8 cellular contexts compared by ENCODE assay signal in the genomic region with DNA sequence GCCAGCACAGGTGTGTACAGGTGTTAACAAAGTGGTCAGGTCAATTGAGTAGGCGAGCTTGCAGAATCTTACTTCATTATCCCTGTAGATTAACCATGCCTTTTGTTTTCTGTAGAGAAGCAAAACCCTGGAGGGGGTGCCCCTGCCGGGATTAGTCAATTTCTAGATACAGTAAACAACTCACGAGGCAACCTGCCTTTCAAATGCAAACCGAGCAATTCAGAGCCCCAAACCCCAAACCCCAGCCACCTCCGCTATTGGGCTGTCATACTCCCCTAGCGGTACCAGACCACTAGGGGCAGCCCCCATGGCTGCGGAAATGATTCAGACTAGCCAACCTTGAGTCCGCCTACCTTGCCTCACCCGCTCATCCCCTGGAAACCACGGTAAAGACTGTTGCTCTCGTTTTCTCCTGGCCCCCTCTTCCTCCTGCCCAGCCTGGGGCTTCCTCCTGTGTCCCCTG.
A peak's percentile ranks its signal among the peaks of the same experiment; 100 is the strongest.
DNase-seq lines count a peak whose midpoint lies in the region; ATAC-seq, FAIRE-seq and TF ChIP-seq lines count a peak whose summit lies in the region.

No MANE protein-coding gene starts in this region.

- H2AK5ac ChIP-seq in H1 (ENCODE audit: low read depth, low read length) (no peak overlapping the region), trophoblast cell (ENCODE audit: low read length) (no peak overlapping the region)

- ATAC-seq in GM18858 (IDR thresholded peaks at IDR 0.05; ENCODE audit: unreplicated experiment) (peak; percentile 98), HG02852 (IDR thresholded peaks at IDR 0.05; ENCODE audit: unreplicated experiment) (peak; percentile 98)

- H3K18ac ChIP-seq in H1 (ENCODE audit: extremely low read depth, low read length) (peak overlapping the region; percentile 80; the same call in 1 of the 2 replicates), trophoblast cell (ENCODE audit: low read length) (no peak overlapping the region)

- TF ChIP-seq POLR2A in H1 (IDR thresholded peaks at IDR 0.05; ENCODE audit: control extremely low read depth in 1 of 2, low read depth in 2 of 2, low read length in 2 of 2) = peak in 1 of 2 experiments; percentile 39; a peak in 1 of 3 replicates

- H3K14ac ChIP-seq in H1 (ENCODE audit: insufficient read length) (no peak overlapping the region), trophoblast cell (ENCODE audit: low read length) (no peak overlapping the region)

- H3K36me3 ChIP-seq in H1 (ENCODE audit: control insufficient read depth in 2 of 4, insufficient read depth in 4 of 4, low read length in 3 of 4) = no peaks in the 10 kb centered on the region
- H3K36me3 ChIP-seq in trophoblast cell (ENCODE audit: control insufficient read depth in 1 of 2, insufficient read depth in 2 of 2, low read length in 2 of 2) = no peaks in the 10 kb centered on the region

- H4K5ac ChIP-seq in H1 (ENCODE audit: insufficient read length, low read depth, low read length) = peak overlapping the region; percentile 75

- WGBS in H1 (ENCODE audit: extremely low coverage in 1 of 2, insufficient coverage in 1 of 2, insufficient read length in 1 of 2, insufficient replicate concordance in 2 of 2, low coverage in 1 of 2, low lambda C conversion rate in 2 of 2, missing lambda C conversion rate in 1 of 2), 2 experiments = 4% methylated on average over 11 of the region's 11 CpGs; no CpG with 5 or more reads in 1 of the 2 experiments
- no CpG with 5 or more reads among the region's 11 CpGs for WGBS in trophoblast cell (ENCODE audit: extremely low coverage, insufficient coverage, insufficient read length)

- CTCF ChIA-PET in H1 (lab: Charles Lee; ENCODE audit: partially characterized antibody) = interaction anchor here (0.7 to 2.4 kb wide), 10 partner anchors 11 to 236 kb away, joined by 3 to 11 read pairs (median 3); no protein-coding TSS in a partner anchor

- H4K8ac ChIP-seq in H1 (ENCODE audit: extremely low read depth, insufficient read depth, low read length) (peak overlapping the region; percentile 92; the same call in 1 of the 2 replicates), trophoblast cell (ENCODE audit: low read depth, low read length) (no peak overlapping the region)

- H3K4ac ChIP-seq in H1 (replicated peaks; ENCODE audit: insufficient read length, low read depth, low read length) = no peak overlapping the region
- H3K4ac ChIP-seq in trophoblast cell (ENCODE audit: low read depth, low read length) = no peak overlapping the region

- H3K9me3 ChIP-seq in H1 (ENCODE audit: insufficient read depth in 2 of 2, low read depth in 1 of 2, low read length in 1 of 2) (no peaks in the 10 kb centered on the region), trophoblast cell (ENCODE audit: insufficient read depth, low read depth, low read length) (no peaks in the 10 kb centered on the region)

- H4K12ac ChIP-seq in trophoblast cell (ENCODE audit: low read depth, low read length) = no peak overlapping the region

- H3K79me1 ChIP-seq in H1 (ENCODE audit: low read depth, low read length) (no peaks in the 10 kb centered on the region), trophoblast cell (ENCODE audit: low read length) (no peaks in the 10 kb centered on the region)

- H4K91ac ChIP-seq in H1 (replicated peaks; ENCODE audit: insufficient read length, low read length) (peak overlapping the region; percentile 80), trophoblast cell (ENCODE audit: low read depth, low read length) (no peak overlapping the region)

- peak overlapping the region; percentile 2; the same call in 1 of the 2 replicates for H2BK20ac ChIP-seq in H1 (ENCODE audit: low read length)

- peak overlapping the region; percentile 7 to 47; a peak in 3 of 4 replicates for H3K4me2 ChIP-seq in H1 (ENCODE audit: insufficient read depth in 1 of 2, low read depth in 2 of 2, low read length in 2 of 2)
- no peak overlapping the region for H3K4me2 ChIP-seq in trophoblast cell (ENCODE audit: low read length)

- H4K20me1 ChIP-seq in H1 (replicated peaks in 1 of 2; ENCODE audit: control insufficient read depth in 1 of 2, insufficient read depth in 2 of 2, low read length in 2 of 2) = no peaks in the 10 kb centered on the region

- H3K27me3 ChIP-seq in H1 (replicated peaks in 1 of 4; ENCODE audit: control insufficient read depth in 3 of 4, extremely low read depth in 1 of 4, insufficient read depth in 3 of 4, low read length in 3 of 4) = no peaks in the 10 kb centered on the region; a peak in 1 of 7 replicates
- H3K27me3 ChIP-seq in trophoblast cell (ENCODE audit: insufficient read depth, low read length) = no peaks in the 10 kb centered on the region

- H2BK5ac ChIP-seq in H1 (ENCODE audit: low read depth, low read length) (peak overlapping the region; percentile 87; the same call in 1 of the 2 replicates), trophoblast cell (ENCODE audit: low read depth, low read length, poor library complexity) (no peak overlapping the region)

- H3K79me2 ChIP-seq in H1 (ENCODE audit: control insufficient read depth in 1 of 2, insufficient read depth in 2 of 2, low read length in 2 of 2) (no peaks in the 10 kb centered on the region), trophoblast cell (ENCODE audit: control insufficient read depth, insufficient read depth, low read length, poor library complexity) (no peaks in the 10 kb centered on the region)

- peak overlapping the region in 1 of 4 experiments; percentile 21; a peak in 1 of 8 replicates for H3K4me3 ChIP-seq in H1 (ENCODE audit: extremely low read depth in 1 of 4, insufficient read depth in 2 of 4, low read depth in 3 of 4, low read length in 4 of 4)
- no peak overlapping the region for H3K4me3 ChIP-seq in trophoblast cell (ENCODE audit: low read depth, low read length)

- H3K56ac ChIP-seq in H1 (replicated peaks; ENCODE audit: insufficient read length, low read depth, low read length) = no peak overlapping the region

- FAIRE-seq in H1 (lab: Jason Lieb, UNC) = peak; percentile 90

- peak; percentile 63 to 65 for TF ChIP-seq RAD21 in H1 (IDR thresholded peaks at IDR 0.05 in 1 of 2, conservative IDR thresholded peaks at IDR 0.05 in 1 of 2; ENCODE audit: low read depth in 2 of 2, low read length in 2 of 2)

- no peaks in the 10 kb centered on the region for H3K23me2 ChIP-seq in H1 (ENCODE audit: low read depth, low read length)

- peaks cover 1 to 36% (median 12%) of the 10 kb centered on the region in 4 experiments for H3K4me1 ChIP-seq in H1 (replicated peaks in 1 of 4; ENCODE audit: control insufficient read depth in 3 of 4, insufficient read depth in 4 of 4, low read length in 3 of 4)
- H3K4me1 ChIP-seq in trophoblast cell (ENCODE audit: control insufficient read depth in 1 of 2, insufficient read depth in 2 of 2, low read length in 2 of 2) = peaks cover 0 to 6% of the 10 kb centered on the region in 2 experiments

- 0 out of 3 replicates have a peak, but pooled peaks of 1 of the 2 experiments have one; percentile 75 for TF ChIP-seq EP300 in H1 (IDR thresholded peaks at IDR 0.05; ENCODE audit: borderline replicate concordance in 1 of 2, low read depth in 2 of 2, low read length in 2 of 2)

- H2BK15ac ChIP-seq in H1 (ENCODE audit: low read length) = no peak overlapping the region

- H2BK12ac ChIP-seq in H1 (ENCODE audit: low read depth, low read length) (peak overlapping the region; percentile 93; the same call in 1 of the 2 replicates), trophoblast cell (ENCODE audit: low read length) (no peak overlapping the region)

- POLR2A ChIA-PET in H1 (lab: Charles Lee; ENCODE audit: partially characterized antibody) = interaction anchor here (1.0 to 1.5 kb wide), 2 partner anchors 12 to 63 kb away, joined by 3 to 4 read pairs; no protein-coding TSS in a partner anchor

- TF ChIP-seq CTCF in H1 (IDR thresholded peaks at IDR 0.05; ENCODE audit: control extremely low read depth in 1 of 3, insufficient read depth in 1 of 3, low read depth in 1 of 3, low read length in 3 of 3) = peak; percentile 72 to 89 (median 81)

- no peak overlapping the region for H2AFZ ChIP-seq in H1 (ENCODE audit: low read length)
- H2AFZ ChIP-seq in trophoblast cell (ENCODE audit: insufficient read depth, low read length, poor library complexity) = no peak overlapping the region

- H3K27ac ChIP-seq in H1 (ENCODE audit: low read depth, low read length) (peak overlapping the region; percentile 61), trophoblast cell (ENCODE audit: low read depth, low read length) (no peak overlapping the region)

- no peak overlapping the region for H3K23ac ChIP-seq in H1 (ENCODE audit: insufficient read length)
- H3K23ac ChIP-seq in trophoblast cell (ENCODE audit: low read length) = no peak overlapping the region

- peak overlapping the region; percentile 56 for H2BK120ac ChIP-seq in H1 (replicated peaks; ENCODE audit: low read depth, low read length)
- H2BK120ac ChIP-seq in trophoblast cell (ENCODE audit: insufficient read depth, low read length, poor library complexity) = no peak overlapping the region

- peak; percentile 48 for DNase-seq in T-helper 22 cell (ENCODE audit: low read depth)
- peak; percentile 83 to 98 for DNase-seq in H1 (ENCODE audit: low read depth in 1 of 2, low spot score in 2 of 2)
- DNase-seq in stimulated activated CD8-positive, alpha-beta memory T cell treated with anti-CD3 and anti-CD28 coated beads, Interleukin-7, amount 100 ng/mL, for 24 hours (ENCODE audit: low read depth) = peak; percentile 52
- DNase-seq in NCI-H524 (lab: John Stamatoyannopoulos, UW) = no peak
- DNase-seq in trophoblast cell = no peak
- no peak for DNase-seq in NCI-H2029 (lab: John Stamatoyannopoulos, UW)

- H3K9ac ChIP-seq in H1 (replicated peaks in 1 of 4; ENCODE audit: extremely low read depth in 1 of 4, low read depth in 3 of 4, low read length in 3 of 4) = no peak overlapping the region; a peak in 1 of 7 replicates
- H3K9ac ChIP-seq in trophoblast cell (ENCODE audit: low read length) = no peak overlapping the region

TF ChIP-seq in H1, 55 proteins besides CTCF, POLR2A, EP300 and RAD21 (continues in another document):
- TF ChIP-seq, protein P1, sequence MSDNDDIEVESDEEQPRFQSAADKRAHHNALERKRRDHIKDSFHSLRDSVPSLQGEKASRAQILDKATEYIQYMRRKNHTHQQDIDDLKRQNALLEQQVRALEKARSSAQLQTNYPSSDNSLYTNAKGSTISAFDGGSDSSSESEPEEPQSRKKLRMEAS (IDR thresholded peaks at IDR 0.05) = peak; percentile 52
- no peak for TF ChIP-seq GABPA (IDR thresholded peaks at IDR 0.05; ENCODE audit: borderline replicate concordance, insufficient read depth, low read length)
- peak; percentile 38 for TF ChIP-seq TAF1 (IDR thresholded peaks at IDR 0.05; ENCODE audit: low read depth, low read length)
- TF ChIP-seq POU5F1 (IDR thresholded peaks at IDR 0.05; ENCODE audit: low read depth, low read length) = peak; percentile 44; the same call in 1 of the 2 replicates
- 0 out of 4 replicates have a peak, but pooled peaks of 1 of the 2 experiments have one; percentile 72 for TF ChIP-seq SIN3A (conservative IDR thresholded peaks at IDR 0.05 in 1 of 2, IDR thresholded peaks at IDR 0.05 in 1 of 2; ENCODE audit: low read depth in 1 of 2, low read length in 2 of 2)
- TF ChIP-seq TAF7 (optimal IDR thresholded peaks at IDR 0.05; ENCODE audit: borderline replicate concordance, low read depth, low read length) = no peak
- no peak for TF ChIP-seq MAFK (IDR thresholded peaks at IDR 0.05; ENCODE audit: low read depth, low read length)
- peak; percentile 57; the same call in 1 of the 2 replicates for TF ChIP-seq TBP (IDR thresholded peaks at IDR 0.05; ENCODE audit: low read depth, low read length)
- peak; percentile 80 for TF ChIP-seq TCF12 (IDR thresholded peaks at IDR 0.05; ENCODE audit: low read depth, low read length)

Comparison
In these comparisons a context has a peak if more than half of its experiments do, and no peak if none do; other contexts are left out.
1. DNase-seq: peak in T-helper 22 cell (single experiment), H1 (2 of 2) and stimulated activated CD8-positive, alpha-beta memory T cell treated with anti-CD3 and anti-CD28 coated beads, Interleukin-7, amount 100 ng/mL, for 24 hours (single experiment); none in NCI-H524 (0 of 2), trophoblast cell (0 of 2) and NCI-H2029 (single experiment).